ENCODE assay signal across 1 cellular context in genomic region chr1:109256971-109257681, GRCh38.
TF ChIP-seq lines count a peak whose summit lies in the region.

No MANE protein-coding gene starts in this region.

TF ChIP-seq in SK-N-SH treated with all-trans-retinoic acid at 6 μM for 48 hours, 23 proteins besides CTCF, POLR2A, EP300 and RAD21 (continued from another document):
- TF ChIP-seq POU6F1 (CRISPR knock-in tag; IDR thresholded peaks at IDR 0.05; ENCODE audit: borderline replicate concordance, low read depth) = no peak
- no peak for TF ChIP-seq RARB (CRISPR knock-in tag; IDR thresholded peaks at IDR 0.05)
- TF ChIP-seq CREB5 (CRISPR knock-in tag; IDR thresholded peaks at IDR 0.05; ENCODE audit: low read depth) = no peak
- TF ChIP-seq SNAI2 (CRISPR knock-in tag; IDR thresholded peaks at IDR 0.05) = no peak
- no peak for TF ChIP-seq CSDC2 (CRISPR knock-in tag; IDR thresholded peaks at IDR 0.05)
- TF ChIP-seq ZNF70 (CRISPR knock-in tag; IDR thresholded peaks at IDR 0.05) = no peak
- no peak for TF ChIP-seq TOX (CRISPR knock-in tag; IDR thresholded peaks at IDR 0.05; ENCODE audit: borderline replicate concordance)
- TF ChIP-seq PPARA (CRISPR knock-in tag; IDR thresholded peaks at IDR 0.05; ENCODE audit: borderline replicate concordance) = no peak
